Comparison of ENCODE assay signal across 21 cellular contexts in the genomic region with DNA sequence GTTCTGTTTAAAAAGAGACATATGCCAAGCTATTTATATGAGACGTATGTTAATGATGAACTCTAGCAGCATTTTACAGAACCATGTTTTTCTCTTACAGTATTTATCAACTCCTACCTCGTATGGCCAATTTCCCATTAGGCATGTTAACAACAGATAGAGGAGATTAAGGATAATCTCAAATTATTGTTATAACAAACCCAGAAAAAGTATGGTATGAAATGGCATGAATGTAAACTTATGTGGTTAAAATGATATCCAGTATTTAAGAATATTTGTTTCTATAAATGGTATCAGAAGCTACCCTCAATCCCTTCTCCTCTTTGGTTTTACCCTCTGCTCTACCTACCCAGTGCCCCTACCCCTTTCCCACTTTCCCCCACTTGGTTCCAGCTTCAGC.
DNase-seq lines count a peak whose midpoint lies in the region; ATAC-seq, FAIRE-seq and TF ChIP-seq lines count a peak whose summit lies in the region.
"Had no signal": no experiment of that assay in that cellular context is flagged by ENCODE, and none has a peak within 500 bp of the region (broad histone marks: within the 10 kb centered on the region; RNA-seq: fewer than 3 reads in every experiment).

No MANE protein-coding gene starts in this region.

- peak; percentile 13 for FAIRE-seq in GM12891 (lab: Jason Lieb, UNC)
- peak; percentile 13 for FAIRE-seq in astrocyte (lab: Jason Lieb, UNC)
- FAIRE-seq: A549, HTR-8/SVneo, K562 had no signal

- no peaks in the 10 kb centered on the region for H3K36me3 ChIP-seq in astrocyte (ENCODE audit: insufficient read depth, low read length)
- H3K36me3 ChIP-seq: HAP-1 had no signal

- peak; percentile 41; the same call in 1 of the 2 replicates for TF ChIP-seq POLR2A in GM12891 (IDR thresholded peaks at IDR 0.05; ENCODE audit: low read depth, low read length)

- no peaks in the 10 kb centered on the region for H3K27me3 ChIP-seq in astrocyte (ENCODE audit: insufficient read depth, low read length)

- peaks cover 21% of the 10 kb centered on the region for H3K36me3 Mint-ChIP-seq in activated CD8-positive, alpha-beta T cell treated with anti-CD3 and anti-CD28 coated beads for 36 hours (ENCODE audit: low read depth)
- H3K36me3 Mint-ChIP-seq in activated CD8-positive, alpha-beta T cell treated with anti-CD3 and anti-CD28 coated beads, Interleukin-2, amount 10 ng/mL, durations not matched to agents 7 days and 5 days (ENCODE audit: low read depth), result peaks cover 49% of the 10 kb centered on the region
- H3K36me3 Mint-ChIP-seq in astrocyte (ENCODE audit: low read depth, unreplicated experiment), result no peaks in the 10 kb centered on the region
- H3K36me3 Mint-ChIP-seq: CD4-positive, alpha-beta memory T cell had no signal

- no peak overlapping the region for H3K4me3 ChIP-seq in astrocyte (ENCODE audit: insufficient read depth, low read depth, low read length)
- H3K4me3 ChIP-seq: A549, GM23248, HAP-1, K562 had no signal

- peaks cover 57% of the 10 kb centered on the region for H3K4me1 Mint-ChIP-seq in activated CD8-positive, alpha-beta T cell treated with anti-CD3 and anti-CD28 coated beads for 36 hours (ENCODE audit: low read depth)
- H3K4me1 Mint-ChIP-seq in activated CD8-positive, alpha-beta T cell treated with anti-CD3 and anti-CD28 coated beads, Interleukin-2, amount 10 ng/mL, durations not matched to agents 7 days and 5 days (ENCODE audit: low read depth), result peaks cover 56% of the 10 kb centered on the region
- H3K4me1 Mint-ChIP-seq in astrocyte (ENCODE audit: low read depth, unreplicated experiment), result peaks cover 24% of the 10 kb centered on the region

- no peak overlapping the region for H3K9ac ChIP-seq in astrocyte (ENCODE audit: low read length)
- H3K9ac ChIP-seq: GM23248 had no signal

- ATAC-seq in activated CD8-positive, alpha-beta T cell treated with anti-CD3 and anti-CD28 coated beads for 36 hours, result no peak
- no peak for ATAC-seq in activated CD8-positive, alpha-beta T cell treated with anti-CD3 and anti-CD28 coated beads, Interleukin-2, amount 10 ng/mL, durations not matched to agents 7 days and 5 days
- ATAC-seq in HG03354 (IDR thresholded peaks at IDR 0.05; ENCODE audit: poor library complexity, severe bottlenecking, unreplicated experiment) (no peak), GM21786 (IDR thresholded peaks at IDR 0.05; ENCODE audit: unreplicated experiment) (no peak)
- ATAC-seq: A549, K562 had no signal

- intact Hi-C loops in activated CD8-positive, alpha-beta T cell treated with anti-CD3 and anti-CD28 coated beads for 36 hours (cut with micrococcal nuclease), result loop anchor here (5.0 to 10.0 kb wide), 3 partner anchors 98 to 215 kb away; partner anchors contain the start of gene IKZF2

- H4K20me1 ChIP-seq in astrocyte (ENCODE audit: insufficient read depth, low read length), result no peaks in the 10 kb centered on the region

- no peak overlapping the region for H3K4me3 Mint-ChIP-seq in activated CD8-positive, alpha-beta T cell treated with anti-CD3 and anti-CD28 coated beads for 36 hours
- H3K4me3 Mint-ChIP-seq in activated CD8-positive, alpha-beta T cell treated with anti-CD3 and anti-CD28 coated beads, Interleukin-2, amount 10 ng/mL, durations not matched to agents 7 days and 5 days, result no peak overlapping the region
- H3K4me3 Mint-ChIP-seq in astrocyte (ENCODE audit: unreplicated experiment), result no peak overlapping the region
- H3K4me3 Mint-ChIP-seq: CD4-positive, alpha-beta memory T cell had no signal

- H2AFZ ChIP-seq in astrocyte (ENCODE audit: low read depth, low read length), result no peak overlapping the region
- H2AFZ ChIP-seq: GM23248 had no signal

- H3K27ac ChIP-seq in astrocyte (ENCODE audit: low read depth, low read length), result no peak overlapping the region
- H3K27ac ChIP-seq: 22Rv1, A549, C4-2B, GM23248 had no signal

- H3K4me2 ChIP-seq in astrocyte (ENCODE audit: low read length), result no peak overlapping the region
- H3K4me2 ChIP-seq: A549 had no signal

- peaks cover 7% of the 10 kb centered on the region for H3K4me1 ChIP-seq in astrocyte (ENCODE audit: insufficient read depth, low read length)
- H3K4me1 ChIP-seq: A549, HAP-1 had no signal

- no peak for DNase-seq in activated CD8-positive, alpha-beta T cell treated with anti-CD3 and anti-CD28 coated beads for 36 hours
- no peak for DNase-seq in activated CD8-positive, alpha-beta T cell treated with anti-CD3 and anti-CD28 coated beads, Interleukin-2, amount 10 ng/mL, durations not matched to agents 7 days and 5 days
- DNase-seq in GM12891 (ENCODE audit: insufficient read length, low spot score) (no peak), astrocyte (ENCODE audit: low read depth) (no peak), NCI-H2107 treated with DMSO at 0.1 percent for 48 hours (lab: John Stamatoyannopoulos, UW; ENCODE audit: unreplicated experiment) (no peak)
- no peak for DNase-seq in stimulated activated CD4-positive, alpha-beta T cell treated with anti-CD3 and anti-CD28 coated beads, Interleukin-4, amount 100 ng/mL, for 24 hours
- DNase-seq: AML-193; CD4-positive, alpha-beta memory T cell; DMS153; DMS79; GDM1; GM23248; IMR-90 had no signal

- H3K9me3 ChIP-seq in astrocyte (ENCODE audit: insufficient read depth, low read depth, low read length), result no peaks in the 10 kb centered on the region
- H3K9me3 ChIP-seq: A549, HAP-1 had no signal

- no peaks in the 10 kb centered on the region for H3K79me2 ChIP-seq in astrocyte (ENCODE audit: insufficient read depth, low read length)

- CTCF ChIA-PET in activated CD8-positive, alpha-beta T cell treated with anti-CD3 and anti-CD28 coated beads for 36 hours (lab: Charles Lee), result interaction anchor here (0.7 kb wide), 1 partner anchor 11 kb away, joined by 3 read pairs; no protein-coding TSS in a partner anchor
- CTCF ChIA-PET in activated CD8-positive, alpha-beta T cell treated with anti-CD3 and anti-CD28 coated beads, Interleukin-2, amount 10 ng/mL, durations not matched to agents 7 days and 5 days (lab: Charles Lee), result interaction anchor here (0.9 to 1.3 kb wide), 3 partner anchors 15 to 134 kb away, joined by 3 to 5 read pairs (median 3); no protein-coding TSS in a partner anchor

- H3K27ac Mint-ChIP-seq in activated CD8-positive, alpha-beta T cell treated with anti-CD3 and anti-CD28 coated beads for 36 hours, result peak overlapping the region; percentile 28
- H3K27ac Mint-ChIP-seq in activated CD8-positive, alpha-beta T cell treated with anti-CD3 and anti-CD28 coated beads, Interleukin-2, amount 10 ng/mL, durations not matched to agents 7 days and 5 days, result no peak overlapping the region
- no peak overlapping the region for H3K27ac Mint-ChIP-seq in astrocyte (ENCODE audit: unreplicated experiment)
- H3K27ac Mint-ChIP-seq: CD4-positive, alpha-beta memory T cell had no signal

- POLR2A ChIA-PET in activated CD8-positive, alpha-beta T cell treated with anti-CD3 and anti-CD28 coated beads for 36 hours (lab: Charles Lee), result no interaction called here
- POLR2A ChIA-PET in activated CD8-positive, alpha-beta T cell treated with anti-CD3 and anti-CD28 coated beads, Interleukin-2, amount 10 ng/mL, durations not matched to agents 7 days and 5 days (lab: Charles Lee), result no interaction called here

- H3K27me3 Mint-ChIP-seq in activated CD8-positive, alpha-beta T cell treated with anti-CD3 and anti-CD28 coated beads for 36 hours, result peaks cover 9% of the 10 kb centered on the region
- peaks cover 3% of the 10 kb centered on the region for H3K27me3 Mint-ChIP-seq in activated CD8-positive, alpha-beta T cell treated with anti-CD3 and anti-CD28 coated beads, Interleukin-2, amount 10 ng/mL, durations not matched to agents 7 days and 5 days (ENCODE audit: low read depth)
- H3K27me3 Mint-ChIP-seq in astrocyte (ENCODE audit: low read depth, unreplicated experiment), result no peaks in the 10 kb centered on the region
- H3K27me3 Mint-ChIP-seq: CD4-positive, alpha-beta memory T cell had no signal

- no peak for TF ChIP-seq CTCF in activated CD8-positive, alpha-beta T cell treated with anti-CD3 and anti-CD28 coated beads for 36 hours (IDR thresholded peaks at IDR 0.05)
- no peak for TF ChIP-seq CTCF in astrocyte (IDR thresholded peaks at IDR 0.05; ENCODE audit: insufficient read depth, low read depth, low read length)

- peaks cover 3% of the 10 kb centered on the region for H3K9me3 Mint-ChIP-seq in activated CD8-positive, alpha-beta T cell treated with anti-CD3 and anti-CD28 coated beads for 36 hours
- H3K9me3 Mint-ChIP-seq in activated CD8-positive, alpha-beta T cell treated with anti-CD3 and anti-CD28 coated beads, Interleukin-2, amount 10 ng/mL, durations not matched to agents 7 days and 5 days (ENCODE audit: insufficient read depth), result peaks cover 8% of the 10 kb centered on the region
- no peaks in the 10 kb centered on the region for H3K9me3 Mint-ChIP-seq in astrocyte (ENCODE audit: unreplicated experiment)

TF ChIP-seq in GM12891, 5 proteins besides CTCF, POLR2A, EP300 and RAD21:
- no peak for TF ChIP-seq SPI1 (IDR thresholded peaks at IDR 0.05; ENCODE audit: low read depth, low read length)
- TF ChIP-seq POU2F2 (IDR thresholded peaks at IDR 0.05; ENCODE audit: low read depth, low read length), result no peak
- no peak for TF ChIP-seq PAX5 (IDR thresholded peaks at IDR 0.05; ENCODE audit: insufficient read depth, low read length, severe bottlenecking)
- TF ChIP-seq POLR2AphosphoS5 (IDR thresholded peaks at IDR 0.05; ENCODE audit: low read depth, low read length), result no peak; the same call in 1 of the 2 replicates
- TF ChIP-seq TAF1 (IDR thresholded peaks at IDR 0.05; ENCODE audit: low read depth, low read length), result no peak
